In genomic region chr4:1177274-1178141, GRCh38 we compare ENCODE assay signal across 9 cellular contexts. TPM values are rescaled to one million over a fixed set of nuclear protein-coding genes. Genes with fewer than 3 reads are reported as not detected.
A peak's percentile ranks its signal among the peaks of the same experiment; 100 is the strongest.
DNase-seq lines count a peak whose midpoint lies in the region; ATAC-seq, FAIRE-seq and TF ChIP-seq lines count a peak whose summit lies in the region.
"Had no signal": no experiment of that assay in that cellular context is flagged by ENCODE, and none has a peak within 500 bp of the region (broad histone marks: within the 10 kb centered on the region; RNA-seq: fewer than 3 reads in every experiment).

No MANE protein-coding gene starts in this region.

- H3K4me1 Mint-ChIP-seq in T-helper 2 cell treated with Interferon-gamma antibody and Interleukin-4, amounts not matched to agents 5 μg/mL and 100 μg/mL, for 36 hours (ENCODE audit: low read depth): peaks cover 8% of the 10 kb centered on the region

- H3K27ac ChIP-seq in right lobe of liver (peak overlapping the region; percentile 44 to 81 (median 76)), upper lobe of right lung (no peak overlapping the region)

- peaks cover 11% of the 10 kb centered on the region for H3K27me3 Mint-ChIP-seq in T-helper 2 cell treated with Interferon-gamma antibody and Interleukin-4, amounts not matched to agents 5 μg/mL and 100 μg/mL, for 36 hours (ENCODE audit: low read depth)

- WGBS in right lobe of liver (ENCODE audit: insufficient coverage, low coverage, low lambda C conversion rate, missing lambda C conversion rate): 0% methylated on average over 2 of the region's 28 CpGs

- no peak for TF ChIP-seq CTCF in right lobe of liver (IDR thresholded peaks at IDR 0.05)
- no peak for TF ChIP-seq CTCF in upper lobe of right lung (IDR thresholded peaks at IDR 0.05)

- no peaks in the 10 kb centered on the region for H3K36me3 ChIP-seq in right lobe of liver
- H3K36me3 ChIP-seq in upper lobe of right lung: no peaks in the 10 kb centered on the region

- TF ChIP-seq POLR2A in right lobe of liver (IDR thresholded peaks at IDR 0.05): no peak

- ATAC-seq in right lobe of liver: peak; percentile 51 to 74 (median 65)
- ATAC-seq in upper lobe of right lung: peak; percentile 19

- DNase-seq in activated T-cell treated with anti-CD3 and anti-CD28 coated beads, Interleukin-2, amount 50 U/mL, for 1 hour: peak; percentile 45
- DNase-seq in activated T-cell treated with anti-CD3 and anti-CD28 coated beads for 4 hours (no peak), amniotic epithelial cell (ENCODE audit: low read depth) (peak; percentile 48), right lobe of liver (peak; percentile 73 to 88 (median 81)), upper lobe of right lung (no peak), frontal cortex (ENCODE audit: low spot score in 2 of 2) (no peak), cerebellum (ENCODE audit: low spot score) (no peak)
- DNase-seq in T-helper 2 cell treated with Interferon-gamma antibody and Interleukin-4, amounts not matched to agents 5 μg/mL and 100 μg/mL, for 36 hours (ENCODE audit: low spot score): no peak
- DNase-seq: activated CD4-positive, alpha-beta T cell treated with anti-CD3 and anti-CD28 coated beads, Interleukin-2, amount 50 U/mL, for 1 hour had no signal

- no peaks in the 10 kb centered on the region for H3K9me3 ChIP-seq in right lobe of liver
- no peaks in the 10 kb centered on the region for H3K9me3 ChIP-seq in upper lobe of right lung

- no peak for FAIRE-seq in frontal cortex (lab: Jason Lieb, UNC)

- H3K9me3 Mint-ChIP-seq in T-helper 2 cell treated with Interferon-gamma antibody and Interleukin-4, amounts not matched to agents 5 μg/mL and 100 μg/mL, for 36 hours: peaks cover 28% of the 10 kb centered on the region

- intact Hi-C loops in right lobe of liver (cut with DNase I) (no loop called here), upper lobe of right lung (cut with DNase I) (no loop called here)

- no peak overlapping the region for H3K27ac Mint-ChIP-seq in T-helper 2 cell treated with Interferon-gamma antibody and Interleukin-4, amounts not matched to agents 5 μg/mL and 100 μg/mL, for 36 hours

- H3K4me3 ChIP-seq in right lobe of liver (no peak overlapping the region), upper lobe of right lung (no peak overlapping the region)

- H3K4me3 Mint-ChIP-seq in T-helper 2 cell treated with Interferon-gamma antibody and Interleukin-4, amounts not matched to agents 5 μg/mL and 100 μg/mL, for 36 hours: no peak overlapping the region

- H3K4me1 ChIP-seq in right lobe of liver (peaks cover 0 to 44% (median 20%) of the 10 kb centered on the region in 4 donors), upper lobe of right lung (peaks cover 6% of the 10 kb centered on the region)

- H3K27me3 ChIP-seq in right lobe of liver (no peaks in the 10 kb centered on the region), upper lobe of right lung (peaks cover 4% of the 10 kb centered on the region)

- peaks cover 33% of the 10 kb centered on the region for H3K36me3 Mint-ChIP-seq in T-helper 2 cell treated with Interferon-gamma antibody and Interleukin-4, amounts not matched to agents 5 μg/mL and 100 μg/mL, for 36 hours (ENCODE audit: low read depth)

RNA-seq across cellular contexts. Expression of gene SPON2, which starts 5.1 kb away (rescaled TPM):
- total RNA-seq in right lobe of liver: 100 to 1,000 TPM in 3 of 6 experiments, 10 to 100 TPM in 3; 41.9 to 138 (median 99.9) TPM
- 43.9 TPM for total RNA-seq in upper lobe of right lung
- 6.1 TPM for total RNA-seq in frontal cortex
- 21.9 TPM for total RNA-seq in cerebellum

Comparison
In these comparisons a context has a peak if more than half of its experiments do, and no peak if none do; other contexts are left out.
1. DNase-seq: peak in activated T-cell treated with anti-CD3 and anti-CD28 coated beads, Interleukin-2, amount 50 U/mL, for 1 hour (single experiment), amniotic epithelial cell (single experiment) and right lobe of liver (3 of 3); none in activated T-cell treated with anti-CD3 and anti-CD28 coated beads for 4 hours (single experiment), upper lobe of right lung (single experiment), T-helper 2 cell treated with Interferon-gamma antibody and Interleukin-4, amounts not matched to agents 5 μg/mL and 100 μg/mL, for 36 hours (single experiment), frontal cortex (0 of 2) and cerebellum (single experiment).